In the genomic region with DNA sequence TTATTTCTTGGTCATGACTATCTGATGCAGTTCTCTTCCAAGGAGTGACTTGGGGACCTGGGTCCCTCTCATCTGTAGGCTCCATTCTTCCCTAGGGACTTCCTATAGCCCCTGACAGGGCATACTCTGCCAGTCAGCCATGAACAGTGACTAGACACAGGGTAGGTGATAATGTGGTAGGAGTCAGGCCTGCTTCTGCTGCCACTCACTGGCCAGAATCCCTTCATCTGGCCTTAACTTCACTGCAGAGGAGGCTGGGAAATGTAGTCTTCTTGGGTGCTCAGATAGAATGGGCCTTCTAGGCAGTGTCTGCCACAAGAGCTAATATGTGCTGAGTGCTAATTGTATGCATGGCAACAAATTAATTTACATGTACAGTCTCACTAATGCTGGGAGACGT, we compare ENCODE assay signal across 2 cellular contexts.
A peak's percentile ranks its signal among the peaks of the same experiment; 100 is the strongest.
TF ChIP-seq lines count a peak whose summit lies in the region.

No MANE protein-coding gene starts in this region.

TF ChIP-seq in HepG2, 621 proteins besides CTCF, POLR2A, EP300 and RAD21 (continued from another document):
- TF ChIP-seq PHF21A (CRISPR knock-in tag; IDR thresholded peaks at IDR 0.05) = no peak
- 0 out of 2 replicates have a peak, but pooled peaks have one; percentile 23 for TF ChIP-seq THAP11 (CRISPR knock-in tag; IDR thresholded peaks at IDR 0.05)
- no peak for TF ChIP-seq EED (CRISPR knock-in tag; IDR thresholded peaks at IDR 0.05)
- no peak for TF ChIP-seq CEBPG (CRISPR knock-in tag; IDR thresholded peaks at IDR 0.05)

TF ChIP-seq in WTC11, 78 proteins besides CTCF, POLR2A, EP300 and RAD21 (continued from another document):
- TF ChIP-seq, protein P1, sequence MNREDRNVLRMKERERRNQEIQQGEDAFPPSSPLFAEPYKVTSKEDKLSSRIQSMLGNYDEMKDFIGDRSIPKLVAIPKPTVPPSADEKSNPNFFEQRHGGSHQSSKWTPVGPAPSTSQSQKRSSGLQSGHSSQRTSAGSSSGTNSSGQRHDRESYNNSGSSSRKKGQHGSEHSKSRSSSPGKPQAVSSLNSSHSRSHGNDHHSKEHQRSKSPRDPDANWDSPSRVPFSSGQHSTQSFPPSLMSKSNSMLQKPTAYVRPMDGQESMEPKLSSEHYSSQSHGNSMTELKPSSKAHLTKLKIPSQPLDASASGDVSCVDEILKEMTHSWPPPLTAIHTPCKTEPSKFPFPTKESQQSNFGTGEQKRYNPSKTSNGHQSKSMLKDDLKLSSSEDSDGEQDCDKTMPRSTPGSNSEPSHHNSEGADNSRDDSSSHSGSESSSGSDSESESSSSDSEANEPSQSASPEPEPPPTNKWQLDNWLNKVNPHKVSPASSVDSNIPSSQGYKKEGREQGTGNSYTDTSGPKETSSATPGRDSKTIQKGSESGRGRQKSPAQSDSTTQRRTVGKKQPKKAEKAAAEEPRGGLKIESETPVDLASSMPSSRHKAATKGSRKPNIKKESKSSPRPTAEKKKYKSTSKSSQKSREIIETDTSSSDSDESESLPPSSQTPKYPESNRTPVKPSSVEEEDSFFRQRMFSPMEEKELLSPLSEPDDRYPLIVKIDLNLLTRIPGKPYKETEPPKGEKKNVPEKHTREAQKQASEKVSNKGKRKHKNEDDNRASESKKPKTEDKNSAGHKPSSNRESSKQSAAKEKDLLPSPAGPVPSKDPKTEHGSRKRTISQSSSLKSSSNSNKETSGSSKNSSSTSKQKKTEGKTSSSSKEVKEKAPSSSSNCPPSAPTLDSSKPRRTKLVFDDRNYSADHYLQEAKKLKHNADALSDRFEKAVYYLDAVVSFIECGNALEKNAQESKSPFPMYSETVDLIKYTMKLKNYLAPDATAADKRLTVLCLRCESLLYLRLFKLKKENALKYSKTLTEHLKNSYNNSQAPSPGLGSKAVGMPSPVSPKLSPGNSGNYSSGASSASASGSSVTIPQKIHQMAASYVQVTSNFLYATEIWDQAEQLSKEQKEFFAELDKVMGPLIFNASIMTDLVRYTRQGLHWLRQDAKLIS (CRISPR knock-in tag; IDR thresholded peaks at IDR 0.05; ENCODE audit: borderline replicate concordance) = no peak
- TF ChIP-seq GTF2I (CRISPR knock-in tag; conservative IDR thresholded peaks at IDR 0.05) (no peak), TEAD1 (CRISPR knock-in tag; IDR thresholded peaks at IDR 0.05) (no peak)
